ENCODE assay signal across 17 cellular contexts in the genomic region with DNA sequence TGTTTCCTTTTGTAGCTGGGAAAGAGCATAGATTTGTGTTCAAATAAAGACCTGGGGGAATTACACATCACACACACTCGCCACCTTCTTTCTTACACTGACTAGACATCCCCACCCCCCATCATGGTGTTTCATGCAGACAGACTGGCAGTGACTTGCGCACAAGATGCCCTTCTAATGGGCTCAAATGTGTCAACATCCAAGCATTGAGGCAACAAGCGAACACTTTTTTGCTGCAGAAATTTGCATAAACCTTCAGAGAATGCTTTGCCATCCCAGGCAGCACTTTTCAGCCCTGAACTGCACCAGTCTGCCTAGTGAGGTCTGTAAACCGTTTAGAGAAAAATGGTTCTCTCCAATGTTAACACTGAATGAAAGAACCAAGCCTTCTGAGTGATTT. TPM values are rescaled to one million over a fixed set of nuclear protein-coding genes. Genes with fewer than 3 reads are reported as not detected.
DNase-seq lines count a peak whose midpoint lies in the region; ATAC-seq and TF ChIP-seq lines count a peak whose summit lies in the region.
"Had no signal": no experiment of that assay in that cellular context is flagged by ENCODE, and none has a peak within 500 bp of the region (broad histone marks: within the 10 kb centered on the region; RNA-seq: fewer than 3 reads in every experiment).

No MANE protein-coding gene starts in this region.

- peaks cover 30% of the 10 kb centered on the region for H3K9me3 Mint-ChIP-seq in glutamatergic neuron (ENCODE audit: unreplicated experiment)

- peaks cover 37% of the 10 kb centered on the region for H3K4me1 ChIP-seq in ACC112 (ENCODE audit: control insufficient read depth, insufficient read depth, low read length, unreplicated experiment)
- H3K4me1 ChIP-seq in skeletal muscle tissue (ENCODE audit: control insufficient read depth in 3 of 3, insufficient read depth in 3 of 3, low read length in 3 of 3), result peaks cover 6 to 21% (median 16%) of the 10 kb centered on the region in 3 donors

- H3K27me3 Mint-ChIP-seq in glutamatergic neuron (ENCODE audit: unreplicated experiment), result peaks cover 63% of the 10 kb centered on the region

- 0 out of 2 replicates have a peak overlapping the region, but pooled peaks have one; percentile 88 for H3K27ac ChIP-seq in ACC112 (ENCODE audit: low read depth, low read length)
- peak overlapping the region; percentile 76 for H3K27ac ChIP-seq in epithelial cell of prostate
- peak overlapping the region; percentile 88 for H3K27ac ChIP-seq in skeletal muscle tissue (ENCODE audit: low read depth, low read length)

- no peak overlapping the region for H2AFZ ChIP-seq in ACC112 (ENCODE audit: low read length, unreplicated experiment)

- ATAC-seq in HG02678 (IDR thresholded peaks at IDR 0.05; ENCODE audit: unreplicated experiment), result no peak
- ATAC-seq in HG03097 (IDR thresholded peaks at IDR 0.05; ENCODE audit: low FRiP score, unreplicated experiment), result no peak
- ATAC-seq in Right ventricle myocardium inferior, result no peak

- H3K79me2 ChIP-seq in ACC112 (ENCODE audit: control insufficient read depth, insufficient read depth, low read length, unreplicated experiment), result peaks cover 56% of the 10 kb centered on the region

- peaks cover 5% of the 10 kb centered on the region for H3K36me3 Mint-ChIP-seq in glutamatergic neuron (ENCODE audit: unreplicated experiment)

- H3K36me3 ChIP-seq in ACC112 (ENCODE audit: insufficient read depth, low read length) (peaks cover 4% of the 10 kb centered on the region; the same call in 1 of the 2 replicates), skeletal muscle tissue (ENCODE audit: control insufficient read depth in 3 of 3, insufficient read depth in 3 of 3, low read length in 3 of 3) (peaks cover 0 to 2% (median 0%) of the 10 kb centered on the region in 3 donors)

- H3K27me3 ChIP-seq in ACC112 (ENCODE audit: insufficient read depth, low read length) (no peaks in the 10 kb centered on the region), skeletal muscle tissue (ENCODE audit: control insufficient read depth in 3 of 3, insufficient read depth in 3 of 3, low read length in 3 of 3) (peaks cover 12 to 65% (median 18%) of the 10 kb centered on the region in 3 donors)

- H3K27ac Mint-ChIP-seq in glutamatergic neuron (ENCODE audit: unreplicated experiment), result no peak overlapping the region

- H3K4me3 ChIP-seq in ACC112 (ENCODE audit: low read depth, low read length) (no peak overlapping the region), skeletal muscle tissue (ENCODE audit: low read length in 3 of 3) (peak overlapping the region in 1 of 3 donors; percentile 23)

- DNase-seq in NCI-H526 (lab: John Stamatoyannopoulos, UW) (peak; percentile 95 to 97), epithelial cell of prostate (ENCODE audit: low read depth, low spot score) (no peak), glutamatergic neuron (no peak), Right ventricle myocardium inferior (ENCODE audit: missing footprints) (no peak)
- DNase-seq: ACHN, COR-L47, GF-D8, IMR-90, NCI-H187, NCI-H2171, NCI-H446 treated with DMSO at 0.1 percent for 48 hours, Right ventricle myocardium superior had no signal

- H3K9ac ChIP-seq in skeletal muscle tissue (ENCODE audit: low read depth in 1 of 3, low read length in 3 of 3), result no peak overlapping the region

- no peak for TF ChIP-seq CTCF in glutamatergic neuron (IDR thresholded peaks at IDR 0.05; ENCODE audit: partially characterized antibody, unreplicated experiment)

- intact Hi-C loops in Right ventricle myocardium inferior (cut with DNase I), result no loop called here

- H3K9me3 ChIP-seq in skeletal muscle tissue (ENCODE audit: control insufficient read depth in 3 of 3, low read length in 3 of 3), result no peaks in the 10 kb centered on the region

- peaks cover 2% of the 10 kb centered on the region for H3K4me1 Mint-ChIP-seq in glutamatergic neuron (ENCODE audit: low read depth, unreplicated experiment)

- H3K4me3 Mint-ChIP-seq in glutamatergic neuron (ENCODE audit: unreplicated experiment), result no peak overlapping the region

RNA-seq across cellular contexts. Expression of gene HOXD8, which starts 4.5 kb away (rescaled TPM):
- total RNA-seq in skeletal muscle tissue, result 18.8 TPM
- total RNA-seq in glutamatergic neuron (ENCODE audit: unreplicated experiment), result 0.27 TPM
- 0.16 TPM for total RNA-seq in Right ventricle myocardium inferior
- total RNA-seq: H4, IMR-90 had no signal

RNA-seq across cellular contexts. Expression of gene HOXD9, which starts 11.5 kb away (rescaled TPM):
- 5.7 TPM for total RNA-seq in skeletal muscle tissue
- total RNA-seq in glutamatergic neuron (ENCODE audit: unreplicated experiment), result 0.44 TPM
- total RNA-seq in Right ventricle myocardium inferior, result not detected
- total RNA-seq: IMR-90, Right ventricle myocardium superior had no signal

RNA-seq across cellular contexts. Expression of gene HOXD4, which starts 17.3 kb away (rescaled TPM):
- total RNA-seq in skeletal muscle tissue, result 1.0 TPM
- total RNA-seq in glutamatergic neuron (ENCODE audit: unreplicated experiment), result not detected
- total RNA-seq in Right ventricle myocardium inferior, result not detected
- total RNA-seq: H4, IMR-90, Right ventricle myocardium superior had no signal

RNA-seq across cellular contexts. Expression of gene HOXD10, which starts 17.5 kb away (rescaled TPM):
- total RNA-seq in skeletal muscle tissue, result 0.52 TPM
- total RNA-seq in glutamatergic neuron (ENCODE audit: unreplicated experiment), result not detected
- not detected for total RNA-seq in Right ventricle myocardium inferior
- total RNA-seq: H4, IMR-90, Right ventricle myocardium superior had no signal

RNA-seq across cellular contexts. Expression of gene HOXD3, which starts 23.1 kb away (rescaled TPM):
- total RNA-seq in skeletal muscle tissue (4.2 TPM), glutamatergic neuron (ENCODE audit: unreplicated experiment) (not detected), Right ventricle myocardium inferior (0.30 TPM)
- total RNA-seq: IMR-90 had no signal

Comparison
In these comparisons a context has a peak if more than half of its experiments do, and no peak if none do; other contexts are left out.
1. DNase-seq: peak in NCI-H526 (2 of 2); none in epithelial cell of prostate (single experiment), glutamatergic neuron (single experiment) and Right ventricle myocardium inferior (single experiment).
2. RNA of gene HOXD8, which starts 4.5 kb away (total RNA-seq): 18.8 TPM in skeletal muscle tissue (single experiment); 0.27 TPM in glutamatergic neuron (single experiment) and 0.16 TPM in Right ventricle myocardium inferior (single experiment); every median in the first group is over 10 times any median in the second.
3. Peak in every context shown above with its lines, with median percentiles within 50 percentile points of each other: H3K27ac ChIP-seq.